ENCODE assay signal across 10 cellular contexts in genomic region chr12:75482636-75483035, GRCh38. TPM values are rescaled to one million over a fixed set of nuclear protein-coding genes. Genes with fewer than 3 reads are reported as not detected.
DNase-seq lines count a peak whose midpoint lies in the region; TF ChIP-seq lines count a peak whose summit lies in the region.
"Had no signal": no experiment of that assay in that cellular context is flagged by ENCODE, and none has a peak within 500 bp of the region (broad histone marks: within the 10 kb centered on the region; RNA-seq: fewer than 3 reads in every experiment).

No MANE protein-coding gene starts in this region.

- H3K4me1 Mint-ChIP-seq in nephron, result peaks cover 27% of the 10 kb centered on the region

- H3K36me3 Mint-ChIP-seq in nephron (ENCODE audit: low read depth), result no peaks in the 10 kb centered on the region

- H3K27ac Mint-ChIP-seq in nephron, result peak overlapping the region in 1 of 3 experiments; percentile 84

- H3K9me3 Mint-ChIP-seq in nephron, result no peaks in the 10 kb centered on the region

- peak overlapping the region; percentile 88 to 90 for H3K27ac ChIP-seq in ascending aorta
- H3K27ac ChIP-seq: WERI-Rb-1 had no signal

- H3K9me3 ChIP-seq in ascending aorta, result no peaks in the 10 kb centered on the region

- H3K36me3 ChIP-seq in ascending aorta, result peaks cover 0 to 5% of the 10 kb centered on the region in 2 donors
- H3K36me3 ChIP-seq: WERI-Rb-1 had no signal

- H3K4me1 ChIP-seq in ascending aorta, result peaks cover 8 to 31% of the 10 kb centered on the region in 2 donors

- peak; percentile 15 for DNase-seq in EH (ENCODE audit: low read depth)
- DNase-seq in HFF-Myc (ENCODE audit: extremely low read depth, low read depth), result no peak
- no peak for DNase-seq in ascending aorta (ENCODE audit: low spot score in 2 of 2)
- no peak for DNase-seq in GDM1 (lab: John Stamatoyannopoulos, UW)
- no peak for DNase-seq in RKO (ENCODE audit: low spot score)
- no peak for DNase-seq in KG1 (lab: John Stamatoyannopoulos, UW)
- no peak for DNase-seq in amniotic stem cell (lab: John Stamatoyannopoulos, UW)
- DNase-seq: WERI-Rb-1 had no signal

- TF ChIP-seq CTCF in HFF-Myc (IDR thresholded peaks at IDR 0.05; ENCODE audit: low read depth, low read length, missing control alignments) (no peak), ascending aorta (IDR thresholded peaks at IDR 0.05) (no peak), nephron (IDR thresholded peaks at IDR 0.05; ENCODE audit: unreplicated experiment in 3 of 3) (no peak)

- no peaks in the 10 kb centered on the region for H3K27me3 Mint-ChIP-seq in nephron (ENCODE audit: low read depth)

- H3K4me3 ChIP-seq in HFF-Myc (replicated peaks; ENCODE audit: low read depth, low read length) (peak overlapping the region; percentile 48), ascending aorta (peak overlapping the region; percentile 66 to 75)
- H3K4me3 ChIP-seq: K562 had no signal

- intact Hi-C loops in ascending aorta (cut with DNase I), result loop anchor here (5.0 kb wide), 1 partner anchor 1280 kb away; the partner anchor contains the start of gene ZDHHC17

- peak overlapping the region in 2 of 3 experiments; percentile 45 to 58 for H3K4me3 Mint-ChIP-seq in nephron

- no peaks in the 10 kb centered on the region for H3K27me3 ChIP-seq in ascending aorta

RNA-seq across cellular contexts. Expression of gene GLIPR1, which starts 2.1 kb away (rescaled TPM):
- 43.9 TPM for total RNA-seq in ascending aorta

RNA-seq across cellular contexts. Expression of gene KRR1, which starts 28.8 kb away (rescaled TPM):
- 23.9 TPM for total RNA-seq in ascending aorta
